Comparison of ENCODE assay signal across 22 cellular contexts in the genomic region with DNA sequence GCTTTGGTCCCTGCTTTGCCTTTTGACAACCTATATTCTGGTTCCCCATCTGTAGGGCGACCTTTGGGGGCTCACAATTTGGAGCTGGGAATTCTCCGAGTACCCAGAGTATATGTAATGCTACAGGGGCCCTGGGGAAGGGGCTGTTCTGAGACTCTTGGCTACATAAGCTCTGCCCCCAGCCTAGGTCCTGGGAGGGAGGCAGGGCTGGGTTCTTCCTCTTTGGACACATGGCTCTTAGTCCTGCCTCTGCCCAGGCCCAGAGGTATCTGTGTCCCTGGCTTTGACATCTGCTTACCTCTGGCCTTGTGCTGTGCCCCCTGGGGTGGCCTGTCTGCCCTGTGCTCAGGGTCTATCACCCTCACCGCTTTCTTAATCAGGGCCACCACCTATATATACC.
"Had no signal": no experiment of that assay in that cellular context is flagged by ENCODE, and none has a peak within 500 bp of the region (broad histone marks: within the 10 kb centered on the region; RNA-seq: fewer than 3 reads in every experiment).

No MANE protein-coding gene starts in this region.

- H3K27ac Mint-ChIP-seq: memory B cell; mesothelial cell of epicardium; natural killer cell; progenitor cell of endocrine pancreas; stimulated activated effector memory CD8-positive, alpha-beta T cell treated with anti-CD3 and anti-CD28 coated beads, Interleukin-12 subunit alpha, Interleukin-12 subunit beta, amount 100 ng/mL, for 72 hours had no signal

- H3K9me3 ChIP-seq: heart left ventricle, lower lobe of right lung, ovary, transverse colon had no signal

- H3K4me3 ChIP-seq: dorsolateral prefrontal cortex, heart left ventricle, lower lobe of right lung, ovary, smooth muscle cell, transverse colon had no signal

- DNase-seq: cortex of kidney; effector CD8-positive, alpha-beta T cell; hypothalamus; lower lobe of right lung; natural killer cell; nucleus accumbens; right cardiac atrium; stimulated activated CD4-positive, alpha-beta T cell treated with anti-CD3 and anti-CD28 coated beads, Interleukin-4, amount 100 ng/mL, for 1 hour; stimulated activated CD8-positive, alpha-beta memory T cell treated with anti-CD3 and anti-CD28 coated beads, Interleukin-4, amount 100 ng/mL, for 48 hours; stimulated activated naive CD8-positive, alpha-beta T cell treated with anti-CD3 and anti-CD28 coated beads, Interleukin-15, Interleukin-2, amounts not matched to agents 100 U/mL and 50 U/mL, for 24 hours; transverse colon had no signal

- H3K9me3 Mint-ChIP-seq: memory B cell; mesothelial cell of epicardium; natural killer cell; neural crest cell; stimulated activated effector memory CD8-positive, alpha-beta T cell treated with anti-CD3 and anti-CD28 coated beads, Interleukin-12 subunit alpha, Interleukin-12 subunit beta, amount 100 ng/mL, for 72 hours had no signal

- H3K36me3 ChIP-seq: heart left ventricle, lower lobe of right lung, ovary, transverse colon had no signal

- H3K27me3 ChIP-seq: dorsolateral prefrontal cortex, ovary, transverse colon had no signal

- H3K4me2 ChIP-seq: smooth muscle cell had no signal

- ATAC-seq: esophagus mucosa; heart left ventricle; left lobe of liver; lower lobe of right lung; natural killer cell; right cardiac atrium; stimulated activated effector memory CD8-positive, alpha-beta T cell treated with anti-CD3 and anti-CD28 coated beads, Interleukin-12 subunit alpha, Interleukin-12 subunit beta, amount 100 ng/mL, for 72 hours; stimulated activated naive CD8-positive, alpha-beta T cell treated with anti-CD3 and anti-CD28 coated beads, Interleukin-15, Interleukin-2, amounts not matched to agents 100 U/mL and 50 U/mL, for 24 hours had no signal

- H3K36me3 Mint-ChIP-seq: memory B cell; mesothelial cell of epicardium; natural killer cell; stimulated activated effector memory CD8-positive, alpha-beta T cell treated with anti-CD3 and anti-CD28 coated beads, Interleukin-12 subunit alpha, Interleukin-12 subunit beta, amount 100 ng/mL, for 72 hours had no signal

- H3K4me3 Mint-ChIP-seq: memory B cell; mesothelial cell of epicardium; natural killer cell; neural crest cell; stimulated activated effector memory CD8-positive, alpha-beta T cell treated with anti-CD3 and anti-CD28 coated beads, Interleukin-12 subunit alpha, Interleukin-12 subunit beta, amount 100 ng/mL, for 72 hours had no signal

- H3K27ac ChIP-seq: heart left ventricle, lower lobe of right lung, ovary, transverse colon had no signal

- H3K4me1 ChIP-seq: heart left ventricle, lower lobe of right lung, transverse colon had no signal

- H3K27me3 Mint-ChIP-seq: progenitor cell of endocrine pancreas had no signal

- H3K4me1 Mint-ChIP-seq: mesothelial cell of epicardium; natural killer cell; neural crest cell; stimulated activated effector memory CD8-positive, alpha-beta T cell treated with anti-CD3 and anti-CD28 coated beads, Interleukin-12 subunit alpha, Interleukin-12 subunit beta, amount 100 ng/mL, for 72 hours had no signal
